20 cellular contexts compared by ENCODE assay signal in the genomic region with DNA sequence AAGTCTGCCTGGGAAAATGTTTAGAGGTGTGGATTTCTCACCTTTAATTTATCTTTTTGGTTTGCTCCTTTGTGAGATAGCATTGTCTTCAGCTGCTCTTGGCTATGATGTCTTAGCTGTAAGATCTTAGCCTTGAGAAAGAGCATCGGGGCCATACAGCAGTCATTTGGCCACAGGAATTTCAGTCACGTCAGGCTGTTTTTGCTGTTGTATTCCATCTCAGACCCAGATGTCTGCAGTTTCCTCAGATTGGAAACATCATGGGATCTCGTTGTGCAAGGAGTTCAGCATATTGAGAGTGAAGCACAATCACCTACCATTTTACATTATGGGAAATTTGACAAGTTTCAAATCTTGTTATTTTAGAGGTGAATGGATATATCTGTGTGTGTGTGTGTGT.
DNase-seq lines count a peak whose midpoint lies in the region; ATAC-seq and TF ChIP-seq lines count a peak whose summit lies in the region.
"Had no signal": no experiment of that assay in that cellular context is flagged by ENCODE, and none has a peak within 500 bp of the region (broad histone marks: within the 10 kb centered on the region; RNA-seq: fewer than 3 reads in every experiment).

No MANE protein-coding gene starts in this region.

- H3K4me3 ChIP-seq in fibroblast of villous mesenchyme (ENCODE audit: low read depth, low read length), result no peak overlapping the region
- no peak overlapping the region for H3K4me3 ChIP-seq in parathyroid adenoma (ENCODE audit: low read depth, low read length)
- H3K4me3 ChIP-seq: BLaER1 treated with 17β-estradiol and CSF1 and Interleukin-3, amounts not matched to agents 10 nM and 100 nM; esophagus muscularis mucosa; HAP-1 had no signal

- H3K36me3 ChIP-seq in parathyroid adenoma (ENCODE audit: control insufficient read depth, insufficient read depth, low read length), result no peaks in the 10 kb centered on the region
- H3K36me3 ChIP-seq: BLaER1 treated with 17β-estradiol and CSF1 and Interleukin-3, amounts not matched to agents 10 nM and 100 nM; esophagus muscularis mucosa; HAP-1 had no signal

- TF ChIP-seq CTCF in fibroblast of villous mesenchyme (IDR thresholded peaks at IDR 0.05; ENCODE audit: insufficient read depth, low read depth, low read length) (no peak), parathyroid adenoma (IDR thresholded peaks at IDR 0.05) (no peak), chondrocyte (IDR thresholded peaks at IDR 0.05) (no peak)

- no peak overlapping the region for H2AFZ ChIP-seq in parathyroid adenoma

- H3K27ac ChIP-seq in parathyroid adenoma, result no peak overlapping the region
- H3K27ac ChIP-seq: BLaER1 treated with 17β-estradiol and CSF1 and Interleukin-3, amounts not matched to agents 10 nM and 100 nM; esophagus muscularis mucosa; KMS-11 had no signal

- peaks cover 28% of the 10 kb centered on the region for H3K4me1 ChIP-seq in parathyroid adenoma
- H3K4me1 ChIP-seq: BLaER1 treated with 17β-estradiol and CSF1 and Interleukin-3, amounts not matched to agents 10 nM and 100 nM; HAP-1 had no signal

- H3K27me3 Mint-ChIP-seq in chondrocyte (ENCODE audit: low read depth), result peaks cover 2% of the 10 kb centered on the region

- H3K27me3 ChIP-seq in parathyroid adenoma (ENCODE audit: control insufficient read depth, insufficient read depth, low read length), result no peaks in the 10 kb centered on the region
- H3K27me3 ChIP-seq: BLaER1 treated with 17β-estradiol and CSF1 and Interleukin-3, amounts not matched to agents 10 nM and 100 nM; esophagus muscularis mucosa had no signal

- ATAC-seq in HG02588 (IDR thresholded peaks at IDR 0.05; ENCODE audit: unreplicated experiment) (no peak), HG02571 (IDR thresholded peaks at IDR 0.05; ENCODE audit: unreplicated experiment) (no peak)
- ATAC-seq: left lobe of liver had no signal

- H3K79me2 ChIP-seq in parathyroid adenoma, result peaks cover 4% of the 10 kb centered on the region

- DNase-seq in ELR (ENCODE audit: low read depth) (peak; percentile 23), amniotic stem cell (lab: John Stamatoyannopoulos, UW) (peak; percentile 49), fibroblast of villous mesenchyme (ENCODE audit: low read depth) (peak; percentile 99), SHP77 (lab: John Stamatoyannopoulos, UW) (no peak), chondrocyte (ENCODE audit: low spot score) (no peak)
- DNase-seq: activated CD4-positive, alpha-beta T cell treated with anti-CD3 and anti-CD28 coated beads, Interleukin-2, amount 50 U/mL, for 4 hours; activated T-cell treated with anti-CD3 and anti-CD28 coated beads, Interleukin-2, amount 50 U/mL, for 1 hour; effector CD4-positive, alpha-beta T cell; NCI-H1105 treated with DMSO at 0.1 percent for 48 hours; stimulated activated CD4-positive, alpha-beta T cell treated with anti-CD3 and anti-CD28 coated beads, Interleukin-4, amount 100 ng/mL, for 4 hours; stimulated activated CD8-positive, alpha-beta memory T cell treated with anti-CD3 and anti-CD28 coated beads, Interleukin-4, amount 100 ng/mL, for 48 hours had no signal

- H3K4me3 Mint-ChIP-seq in chondrocyte (ENCODE audit: unreplicated experiment), result no peak overlapping the region
- H3K4me3 Mint-ChIP-seq: activated naive CD4-positive, alpha-beta T cell treated with anti-CD3 and anti-CD28 coated beads, Interleukin-2, amount 50 U/mL, for 24 hours had no signal

- no peaks in the 10 kb centered on the region for H3K36me3 Mint-ChIP-seq in chondrocyte (ENCODE audit: low read depth)
- H3K36me3 Mint-ChIP-seq: activated naive CD4-positive, alpha-beta T cell treated with anti-CD3 and anti-CD28 coated beads, Interleukin-2, amount 50 U/mL, for 24 hours had no signal

- peak overlapping the region; percentile 13 for H3K4me2 ChIP-seq in parathyroid adenoma (ENCODE audit: low read length)
- H3K4me2 ChIP-seq: BLaER1 treated with 17β-estradiol and CSF1 and Interleukin-3, amounts not matched to agents 10 nM and 100 nM; KMS-11 had no signal

- no peaks in the 10 kb centered on the region for H3K9me3 ChIP-seq in parathyroid adenoma (ENCODE audit: control insufficient read depth, low read length)
- H3K9me3 ChIP-seq: BLaER1 treated with 17β-estradiol and CSF1 and Interleukin-3, amounts not matched to agents 10 nM and 100 nM; esophagus muscularis mucosa; HAP-1 had no signal

- no peaks in the 10 kb centered on the region for H3K9me3 Mint-ChIP-seq in chondrocyte (ENCODE audit: low read depth)
- H3K9me3 Mint-ChIP-seq: activated naive CD4-positive, alpha-beta T cell treated with anti-CD3 and anti-CD28 coated beads, Interleukin-2, amount 50 U/mL, for 24 hours had no signal

- no peak overlapping the region for H3K27ac Mint-ChIP-seq in chondrocyte (ENCODE audit: unreplicated experiment)
- H3K27ac Mint-ChIP-seq: activated naive CD4-positive, alpha-beta T cell treated with anti-CD3 and anti-CD28 coated beads, Interleukin-2, amount 50 U/mL, for 24 hours had no signal

- peaks cover 21% of the 10 kb centered on the region for H3K4me1 Mint-ChIP-seq in chondrocyte (ENCODE audit: low read depth)
- H3K4me1 Mint-ChIP-seq: activated naive CD4-positive, alpha-beta T cell treated with anti-CD3 and anti-CD28 coated beads, Interleukin-2, amount 50 U/mL, for 24 hours had no signal

- no peak overlapping the region for H3K9ac ChIP-seq in parathyroid adenoma
- H3K9ac ChIP-seq: BLaER1 treated with 17β-estradiol and CSF1 and Interleukin-3, amounts not matched to agents 10 nM and 100 nM; KMS-11 had no signal

Comparison
In these comparisons a context has a peak if more than half of its experiments do, and no peak if none do; other contexts are left out.
1. DNase-seq: peak in ELR (single experiment), amniotic stem cell (single experiment) and fibroblast of villous mesenchyme (single experiment); none in SHP77 (0 of 2) and chondrocyte (single experiment).